8 cellular contexts compared by ENCODE assay signal in the genomic region with DNA sequence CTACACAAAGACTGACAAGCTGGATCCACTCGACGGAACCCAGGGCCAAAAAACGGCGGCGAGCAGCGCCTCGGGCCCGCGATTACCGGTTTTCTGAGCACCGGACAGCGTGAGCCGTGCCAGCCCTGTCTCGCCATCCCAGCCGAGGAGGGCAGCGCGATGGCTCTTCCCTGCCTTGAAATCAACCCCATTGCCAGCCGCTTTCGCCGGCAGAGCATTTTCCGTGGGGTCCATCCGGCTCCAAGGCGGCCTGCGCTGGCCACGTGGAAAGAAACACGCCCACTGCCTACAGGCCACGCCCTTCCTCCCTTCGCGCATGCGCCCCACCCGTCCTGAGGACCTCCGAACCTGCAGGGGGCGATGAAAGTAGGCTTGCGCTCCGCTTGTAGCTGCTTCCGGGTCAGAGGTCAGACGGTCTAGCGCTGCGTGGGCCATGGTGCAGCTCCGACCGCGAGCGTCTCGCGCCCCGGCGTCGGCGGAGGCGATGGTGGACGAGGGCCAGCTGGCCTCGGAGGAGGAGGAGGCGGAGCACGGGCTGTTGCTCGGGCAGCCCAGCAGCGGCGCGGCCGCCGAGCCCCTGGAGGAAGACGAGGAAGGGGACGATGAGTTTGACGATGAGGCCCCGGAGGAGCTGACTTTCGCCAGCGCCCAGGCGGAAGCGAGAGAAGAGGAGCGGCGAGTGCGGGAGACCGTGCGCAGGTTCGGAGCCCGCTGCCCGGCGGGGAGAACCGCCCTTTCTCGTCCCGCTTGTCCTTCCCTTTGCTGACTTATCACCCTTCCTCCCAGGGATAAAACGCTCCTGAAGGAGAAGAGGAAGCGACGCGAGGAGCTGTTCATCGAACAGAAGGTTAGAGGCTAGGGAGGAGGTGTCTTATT. TPM values are rescaled to one million over a fixed set of nuclear protein-coding genes. Genes with fewer than 3 reads are reported as not detected.
DNase-seq lines count a peak whose midpoint lies in the region; TF ChIP-seq lines count a peak whose summit lies in the region.

A gene (plus strand): TSS at position 410 of the 876 bp plus-strand sequence. CDS start 24 bp downstream, at position 434.

- POLR2A ChIA-PET in GM10248 (lab: Yijun Ruan, JAX), result interaction anchor here (0.5 to 1.4 kb wide), 5 partner anchors 10 to 1387 kb away, joined by 3 to 5 read pairs (median 3); a partner anchor contains a TSS

- DNase-seq in GM10248 (ENCODE audit: extremely low spot score), result peak; percentile 98
- peak; percentile 98 for DNase-seq in HFFc6
- DNase-seq in NB4 (ENCODE audit: low read depth), result peak; percentile 99
- DNase-seq in SK-N-MC (ENCODE audit: low read depth, low spot score), result peak; percentile 90
- peak; percentile 98 for DNase-seq in activated naive CD4-positive, alpha-beta T cell treated with anti-CD3 and anti-CD28 coated beads, Interleukin-2, amount 50 U/mL, for 16 hours
- DNase-seq in globus pallidus (ENCODE audit: low spot score), result peak; percentile 97
- peak; percentile 96 for DNase-seq in occipital lobe (lab: John Stamatoyannopoulos, UW)

- CTCF ChIA-PET in GM10248 (lab: Yijun Ruan, JAX), result interaction anchor here (0.6 to 4.0 kb wide), 41 partner anchors 10 to 704 kb away, joined by 3 to 43 read pairs (median 3); a partner anchor contains a TSS

- H3K4me3 ChIP-seq in NB4 (ENCODE audit: low read depth, low read length) (peak within 1 kb of the TSS; percentile 99), SK-N-MC (peak within 1 kb of the TSS; percentile 99)

- no peaks in the 10 kb centered on the region for H3K9me3 ChIP-seq in SK-N-MC (ENCODE audit: low read depth, low read length)

- H3K9me3 Mint-ChIP-seq in HFFc6, result no peaks in the 10 kb centered on the region; the same call in 1 of the 2 replicates

- peak; percentile 87 for TF ChIP-seq POLR2A in NB4 (IDR thresholded peaks at IDR 0.05; ENCODE audit: extremely low read depth, insufficient read length)

- H3K36me3 Mint-ChIP-seq in HFFc6 (ENCODE audit: low read depth), result peaks cover 32% of the 10 kb centered on the region

- peak; percentile 92 for TF ChIP-seq CTCF in GM10248 (IDR thresholded peaks at IDR 0.05; ENCODE audit: control extremely low read depth, extremely low read depth, low read depth, missing control alignments)
- peak; percentile 93 for TF ChIP-seq CTCF in HFFc6 (IDR thresholded peaks at IDR 0.05)
- peak; percentile 81 for TF ChIP-seq CTCF in NB4 (IDR thresholded peaks at IDR 0.05; ENCODE audit: low read depth, low read length)

- H3K36me3 ChIP-seq in SK-N-MC (ENCODE audit: insufficient read depth, low read length), result peaks cover 37% of the 10 kb centered on the region

- peaks cover 29% of the 10 kb centered on the region for H3K4me1 Mint-ChIP-seq in HFFc6 (ENCODE audit: low read depth)

- H3K9ac ChIP-seq in SK-N-MC (ENCODE audit: insufficient read length), result peak within 1 kb of the TSS; percentile 97

- H3K27ac Mint-ChIP-seq in HFFc6, result peak within 1 kb of the TSS; percentile 97

- H3K4me3 Mint-ChIP-seq in HFFc6, result peak within 1 kb of the TSS; percentile 100

- H3K27me3 Mint-ChIP-seq in HFFc6 (ENCODE audit: insufficient read depth), result no peaks in the 10 kb centered on the region

- H3K27ac ChIP-seq in SK-N-MC (peak within 1 kb of the TSS; percentile 81), temporal lobe (ENCODE audit: low read depth, low read length) (peak within 1 kb of the TSS; percentile 75)

RNA-seq across cellular contexts. Expression of the gene that starts here (rescaled TPM):
- total RNA-seq in HFFc6 (2021; fragmentation: NEBNext Ultra II Directional; extraction: Animal tissue kit (Norgen Biotek cat#: 25700)), result 10 to 100 TPM; 68.4 to 89.6 (median 84.8) TPM
- total RNA-seq in occipital lobe, result 44.1 TPM
- 44.7 TPM for total RNA-seq in temporal lobe

Comparison
In these comparisons a context has a peak if more than half of its experiments do, and no peak if none do; other contexts are left out.
1. Peak in every context shown above with its lines: DNase-seq, H3K4me3 ChIP-seq and H3K27ac ChIP-seq.